2 cellular contexts compared by ENCODE assay signal in the genomic region with DNA sequence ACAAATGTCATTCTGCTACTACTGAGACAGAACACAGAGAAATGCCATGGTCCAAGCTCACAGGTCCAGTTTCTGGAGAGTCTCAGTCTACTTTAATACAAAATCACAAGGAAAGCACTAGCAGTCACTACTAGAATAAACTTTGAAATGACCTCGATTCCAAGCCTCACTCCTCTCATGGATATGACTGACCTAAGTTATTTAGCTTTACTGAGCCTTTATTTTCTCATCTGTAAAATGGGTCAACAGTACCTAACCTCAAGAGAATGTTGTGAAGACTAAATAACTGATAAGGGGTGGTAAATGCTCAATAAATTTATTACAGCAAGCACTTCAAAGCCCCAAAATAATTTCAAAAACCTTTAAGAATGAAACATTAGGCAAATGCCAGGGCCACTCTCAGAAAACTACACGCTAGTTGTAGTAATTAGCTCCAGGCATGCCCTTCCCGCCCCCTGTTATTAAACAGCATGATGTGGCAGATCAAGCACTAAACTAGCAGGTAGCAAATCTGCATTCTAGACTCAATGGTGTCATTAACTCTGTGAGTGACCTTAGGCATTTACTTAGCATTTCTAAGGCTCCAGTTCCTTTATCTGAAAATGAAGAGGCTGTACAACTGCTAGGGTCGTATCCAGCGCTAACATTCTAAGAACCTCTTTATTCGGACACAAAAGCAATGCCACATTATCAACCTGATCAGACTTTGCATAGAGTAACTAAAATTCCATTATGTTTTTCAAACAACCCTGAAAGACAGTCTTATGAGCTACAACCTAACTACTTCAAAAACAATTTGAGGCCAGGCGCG.
TF ChIP-seq lines count a peak whose summit lies in the region.

No MANE protein-coding gene starts in this region.

TF ChIP-seq in HepG2, 621 proteins besides CTCF, POLR2A, EP300 and RAD21 (continues in another document):
- TF ChIP-seq NONO (IDR thresholded peaks at IDR 0.05) (no peak), NONO (CRISPR knock-in tag; conservative IDR thresholded peaks at IDR 0.05) (no peak), CENPBD1 (CRISPR knock-in tag; IDR thresholded peaks at IDR 0.05; ENCODE audit: borderline replicate concordance, low read depth) (no peak), MLLT10 (CRISPR knock-in tag; IDR thresholded peaks at IDR 0.05) (no peak), CREB3 (CRISPR knock-in tag; IDR thresholded peaks at IDR 0.05) (no peak), ZNF629 (CRISPR knock-in tag; conservative IDR thresholded peaks at IDR 0.05) (peak; percentile 97), CHD4 (IDR thresholded peaks at IDR 0.05; ENCODE audit: borderline replicate concordance, low read length) (peak; percentile 99), ZMYM3 (CRISPR knock-in tag; IDR thresholded peaks at IDR 0.05) (peak; percentile 80), MBNL3 (CRISPR knock-in tag; conservative IDR thresholded peaks at IDR 0.05) (no peak), MEIS2 (CRISPR knock-in tag; IDR thresholded peaks at IDR 0.05) (no peak), ARID4A (CRISPR knock-in tag; IDR thresholded peaks at IDR 0.05; ENCODE audit: borderline replicate concordance) (no peak), ZBTB20 (CRISPR knock-in tag; IDR thresholded peaks at IDR 0.05; ENCODE audit: borderline replicate concordance, low read depth) (0 out of 2 replicates have a peak, but pooled peaks have one; percentile 26), KDM5A (IDR thresholded peaks at IDR 0.05; ENCODE audit: borderline replicate concordance, low read length) (0 out of 2 replicates have a peak, but pooled peaks have one; percentile 12), RCOR2 (CRISPR knock-in tag; IDR thresholded peaks at IDR 0.05) (0 out of 2 replicates have a peak, but pooled peaks have one; percentile 39), ADNP (CRISPR knock-in tag; IDR thresholded peaks at IDR 0.05) (0 out of 2 replicates have a peak, but pooled peaks have one; percentile 50), ELF3 (CRISPR knock-in tag; IDR thresholded peaks at IDR 0.05) (no peak), ZNF101 (CRISPR knock-in tag; IDR thresholded peaks at IDR 0.05; ENCODE audit: borderline replicate concordance, low read depth) (no peak), MEF2D (CRISPR knock-in tag; IDR thresholded peaks at IDR 0.05) (0 out of 2 replicates have a peak, but pooled peaks have one; percentile 28), KDM1A (CRISPR knock-in tag; IDR thresholded peaks at IDR 0.05) (peak; percentile 83; the same call in 1 of the 2 replicates), HOXD1 (CRISPR knock-in tag; IDR thresholded peaks at IDR 0.05) (no peak), E2F5 (CRISPR knock-in tag; conservative IDR thresholded peaks at IDR 0.05) (no peak), ATAD3A (CRISPR knock-in tag; IDR thresholded peaks at IDR 0.05) (no peak)
- TF ChIP-seq, protein P1, sequence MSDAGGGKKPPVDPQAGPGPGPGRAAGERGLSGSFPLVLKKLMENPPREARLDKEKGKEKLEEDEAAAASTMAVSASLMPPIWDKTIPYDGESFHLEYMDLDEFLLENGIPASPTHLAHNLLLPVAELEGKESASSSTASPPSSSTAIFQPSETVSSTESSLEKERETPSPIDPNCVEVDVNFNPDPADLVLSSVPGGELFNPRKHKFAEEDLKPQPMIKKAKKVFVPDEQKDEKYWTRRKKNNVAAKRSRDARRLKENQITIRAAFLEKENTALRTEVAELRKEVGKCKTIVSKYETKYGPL (CRISPR knock-in tag; IDR thresholded peaks at IDR 0.05): no peak

TF ChIP-seq in WTC11, 78 proteins besides CTCF, POLR2A, EP300 and RAD21:
- TF ChIP-seq ATF2 (CRISPR knock-in tag; IDR thresholded peaks at IDR 0.05; ENCODE audit: borderline replicate concordance, low read depth) (no peak), RORB (CRISPR knock-in tag; IDR thresholded peaks at IDR 0.05) (no peak), GABPB1 (CRISPR knock-in tag; IDR thresholded peaks at IDR 0.05) (no peak), RELA (CRISPR knock-in tag; IDR thresholded peaks at IDR 0.05; ENCODE audit: borderline replicate concordance) (no peak), AR (CRISPR knock-in tag; IDR thresholded peaks at IDR 0.05) (no peak), SMAD3 (CRISPR knock-in tag; IDR thresholded peaks at IDR 0.05; ENCODE audit: borderline replicate concordance) (no peak), ESRRA (CRISPR knock-in tag; IDR thresholded peaks at IDR 0.05; ENCODE audit: borderline replicate concordance) (no peak), GTF2I (CRISPR knock-in tag; conservative IDR thresholded peaks at IDR 0.05) (no peak), ZNF121 (CRISPR knock-in tag; IDR thresholded peaks at IDR 0.05) (no peak), NFE2L1 (CRISPR knock-in tag; IDR thresholded peaks at IDR 0.05) (no peak), CBFB (CRISPR knock-in tag; IDR thresholded peaks at IDR 0.05; ENCODE audit: low read depth) (no peak), FOXP1 (CRISPR knock-in tag; IDR thresholded peaks at IDR 0.05; ENCODE audit: borderline replicate concordance) (no peak), CDX4 (CRISPR knock-in tag; IDR thresholded peaks at IDR 0.05; ENCODE audit: borderline replicate concordance) (no peak), NR1H2 (CRISPR knock-in tag; IDR thresholded peaks at IDR 0.05) (no peak), EMX1 (CRISPR knock-in tag; IDR thresholded peaks at IDR 0.05) (no peak)
- TF ChIP-seq, protein P2, sequence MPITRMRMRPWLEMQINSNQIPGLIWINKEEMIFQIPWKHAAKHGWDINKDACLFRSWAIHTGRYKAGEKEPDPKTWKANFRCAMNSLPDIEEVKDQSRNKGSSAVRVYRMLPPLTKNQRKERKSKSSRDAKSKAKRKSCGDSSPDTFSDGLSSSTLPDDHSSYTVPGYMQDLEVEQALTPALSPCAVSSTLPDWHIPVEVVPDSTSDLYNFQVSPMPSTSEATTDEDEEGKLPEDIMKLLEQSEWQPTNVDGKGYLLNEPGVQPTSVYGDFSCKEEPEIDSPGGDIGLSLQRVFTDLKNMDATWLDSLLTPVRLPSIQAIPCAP (CRISPR knock-in tag; IDR thresholded peaks at IDR 0.05): no peak
- TF ChIP-seq, protein P3, sequence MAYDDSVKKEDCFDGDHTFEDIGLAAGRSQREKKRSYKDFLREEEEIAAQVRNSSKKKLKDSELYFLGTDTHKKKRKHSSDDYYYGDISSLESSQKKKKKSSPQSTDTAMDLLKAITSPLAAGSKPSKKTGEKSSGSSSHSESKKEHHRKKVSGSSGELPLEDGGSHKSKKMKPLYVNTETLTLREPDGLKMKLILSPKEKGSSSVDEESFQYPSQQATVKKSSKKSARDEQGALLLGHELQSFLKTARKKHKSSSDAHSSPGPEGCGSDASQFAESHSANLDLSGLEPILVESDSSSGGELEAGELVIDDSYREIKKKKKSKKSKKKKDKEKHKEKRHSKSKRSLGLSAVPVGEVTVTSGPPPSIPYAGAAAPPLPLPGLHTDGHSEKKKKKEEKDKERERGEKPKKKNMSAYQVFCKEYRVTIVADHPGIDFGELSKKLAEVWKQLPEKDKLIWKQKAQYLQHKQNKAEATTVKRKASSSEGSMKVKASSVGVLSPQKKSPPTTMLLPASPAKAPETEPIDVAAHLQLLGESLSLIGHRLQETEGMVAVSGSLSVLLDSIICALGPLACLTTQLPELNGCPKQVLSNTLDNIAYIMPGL (CRISPR knock-in tag; IDR thresholded peaks at IDR 0.05): no peak
- TF ChIP-seq, protein P4, sequence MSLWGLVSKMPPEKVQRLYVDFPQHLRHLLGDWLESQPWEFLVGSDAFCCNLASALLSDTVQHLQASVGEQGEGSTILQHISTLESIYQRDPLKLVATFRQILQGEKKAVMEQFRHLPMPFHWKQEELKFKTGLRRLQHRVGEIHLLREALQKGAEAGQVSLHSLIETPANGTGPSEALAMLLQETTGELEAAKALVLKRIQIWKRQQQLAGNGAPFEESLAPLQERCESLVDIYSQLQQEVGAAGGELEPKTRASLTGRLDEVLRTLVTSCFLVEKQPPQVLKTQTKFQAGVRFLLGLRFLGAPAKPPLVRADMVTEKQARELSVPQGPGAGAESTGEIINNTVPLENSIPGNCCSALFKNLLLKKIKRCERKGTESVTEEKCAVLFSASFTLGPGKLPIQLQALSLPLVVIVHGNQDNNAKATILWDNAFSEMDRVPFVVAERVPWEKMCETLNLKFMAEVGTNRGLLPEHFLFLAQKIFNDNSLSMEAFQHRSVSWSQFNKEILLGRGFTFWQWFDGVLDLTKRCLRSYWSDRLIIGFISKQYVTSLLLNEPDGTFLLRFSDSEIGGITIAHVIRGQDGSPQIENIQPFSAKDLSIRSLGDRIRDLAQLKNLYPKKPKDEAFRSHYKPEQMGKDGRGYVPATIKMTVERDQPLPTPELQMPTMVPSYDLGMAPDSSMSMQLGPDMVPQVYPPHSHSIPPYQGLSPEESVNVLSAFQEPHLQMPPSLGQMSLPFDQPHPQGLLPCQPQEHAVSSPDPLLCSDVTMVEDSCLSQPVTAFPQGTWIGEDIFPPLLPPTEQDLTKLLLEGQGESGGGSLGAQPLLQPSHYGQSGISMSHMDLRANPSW (CRISPR knock-in tag; conservative IDR thresholded peaks at IDR 0.05; ENCODE audit: low read depth): no peak
TF ChIP-seq in WTC11: peak in this region for 0.
